8 cellular contexts compared by ENCODE assay signal in genomic region chr3:147191795-147192385, GRCh38.
DNase-seq lines count a peak whose midpoint lies in the region; ATAC-seq and TF ChIP-seq lines count a peak whose summit lies in the region.

No MANE protein-coding gene starts in this region.

- H3K27ac Mint-ChIP-seq in HFFc6: no peak overlapping the region; the same call in 1 of the 2 replicates
- H3K27ac Mint-ChIP-seq in T-cell: no peak overlapping the region

- H3K27ac ChIP-seq in right lobe of liver: no peak overlapping the region

- no peaks in the 10 kb centered on the region for H3K27me3 Mint-ChIP-seq in HFFc6 (ENCODE audit: insufficient read depth)
- H3K27me3 Mint-ChIP-seq in T-cell: no peaks in the 10 kb centered on the region

- peak; percentile 9 for DNase-seq in NOMO-1 treated with DMSO at 0.1 percent for 48 hours (lab: John Stamatoyannopoulos, UW; ENCODE audit: unreplicated experiment)
- DNase-seq in NOMO-1 treated with dmso at 0.1 percent for 144 hours (lab: John Stamatoyannopoulos, UW; ENCODE audit: unreplicated experiment): no peak
- peak; percentile 71 for DNase-seq in HFFc6
- peak; percentile 9 for DNase-seq in NCI-H2227 (lab: John Stamatoyannopoulos, UW; ENCODE audit: unreplicated experiment)
- peak; percentile 82 for DNase-seq in astrocyte of the spinal cord (ENCODE audit: low read depth, low spot score)
- peak in 1 of 3 donors; percentile 50 for DNase-seq in right lobe of liver
- DNase-seq in T-cell: no peak

- no peaks in the 10 kb centered on the region for H3K27me3 ChIP-seq in right lobe of liver

- H3K4me1 Mint-ChIP-seq in HFFc6 (ENCODE audit: low read depth) (peaks cover 41% of the 10 kb centered on the region), T-cell (no peaks in the 10 kb centered on the region)

- no peak for TF ChIP-seq POLR2A in right lobe of liver (IDR thresholded peaks at IDR 0.05)

- H3K4me3 ChIP-seq in astrocyte of the spinal cord (ENCODE audit: low read depth, low read length) (no peak overlapping the region), right lobe of liver (no peak overlapping the region)

- in situ Hi-C loops in astrocyte of the spinal cord (cut with HindIII; ENCODE audit: low sequenced_read_pairs): no loop called here

- peak; percentile 89 to 95 (median 92) for ATAC-seq in right lobe of liver
- ATAC-seq in T-cell (replicated peaks in 1 of 4): no peak
- ATAC-seq in GM18520 (IDR thresholded peaks at IDR 0.05; ENCODE audit: unreplicated experiment): no peak

- CTCF ChIA-PET in T-cell (lab: Charles Lee): no interaction called here

- intact Hi-C loops in right lobe of liver (cut with DNase I): no loop called here

- H3K4me1 ChIP-seq in right lobe of liver: peaks cover 0 to 12% (median 0%) of the 10 kb centered on the region in 4 donors

- H3K9me3 ChIP-seq in right lobe of liver: no peaks in the 10 kb centered on the region

- H3K36me3 ChIP-seq in right lobe of liver: no peaks in the 10 kb centered on the region

- H3K9me3 Mint-ChIP-seq in HFFc6: no peaks in the 10 kb centered on the region
- peaks cover 0 to 11% (median 8%) of the 10 kb centered on the region in 3 donors for H3K9me3 Mint-ChIP-seq in T-cell

- H3K36me3 Mint-ChIP-seq in HFFc6 (ENCODE audit: low read depth): no peaks in the 10 kb centered on the region
- H3K36me3 Mint-ChIP-seq in T-cell: no peaks in the 10 kb centered on the region

- WGBS in right lobe of liver (ENCODE audit: insufficient coverage, low coverage, low lambda C conversion rate, missing lambda C conversion rate): 36% methylated on average over 2 of the region's 2 CpGs

- TF ChIP-seq CTCF in HFFc6 (IDR thresholded peaks at IDR 0.05): peak; percentile 96
- TF ChIP-seq CTCF in astrocyte of the spinal cord (IDR thresholded peaks at IDR 0.05; ENCODE audit: low read depth, low read length): peak; percentile 81
- peak; percentile 75 to 86 (median 83) for TF ChIP-seq CTCF in right lobe of liver (IDR thresholded peaks at IDR 0.05)

- H3K4me3 Mint-ChIP-seq in HFFc6 (no peak overlapping the region), T-cell (no peak overlapping the region)

- POLR2A ChIA-PET in T-cell (lab: Charles Lee): no interaction called here

Comparison
In these comparisons a context has a peak if more than half of its experiments do, and no peak if none do; other contexts are left out.
1. DNase-seq: peak in NOMO-1 treated with DMSO at 0.1 percent for 48 hours (single experiment), HFFc6 (single experiment), NCI-H2227 (single experiment) and astrocyte of the spinal cord (single experiment); none in NOMO-1 treated with dmso at 0.1 percent for 144 hours (single experiment) and T-cell (0 of 34).
2. ATAC-seq: peak in right lobe of liver (4 of 4); none in T-cell (0 of 4) and GM18520 (single experiment).
3. Peak in every context shown above with its lines, with median percentiles within 50 percentile points of each other: CTCF ChIP-seq.